14 cellular contexts compared by ENCODE assay signal in the genomic region with DNA sequence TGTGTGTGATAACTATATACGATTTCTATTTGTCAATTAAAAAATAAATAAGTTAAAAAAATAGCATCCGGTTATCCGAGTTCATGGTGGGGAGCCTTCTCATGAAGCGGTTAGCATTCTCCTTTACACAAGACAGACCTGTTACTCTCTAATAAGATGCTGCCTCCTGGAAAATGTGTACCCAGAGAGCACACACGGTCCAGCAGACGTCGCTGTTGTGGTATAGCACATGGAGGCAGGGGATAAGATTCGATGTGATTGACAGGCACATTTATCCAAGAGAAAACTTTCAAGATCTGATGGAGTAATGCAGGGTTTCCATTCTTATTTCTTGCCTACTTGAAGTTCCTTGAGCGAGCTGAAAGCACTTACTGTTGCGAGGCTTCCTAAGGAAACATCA.
DNase-seq lines count a peak whose midpoint lies in the region; ATAC-seq and TF ChIP-seq lines count a peak whose summit lies in the region.
"Had no signal": no experiment of that assay in that cellular context is flagged by ENCODE, and none has a peak within 500 bp of the region (broad histone marks: within the 10 kb centered on the region; RNA-seq: fewer than 3 reads in every experiment).

No MANE protein-coding gene starts in this region.

- H3K9me3 Mint-ChIP-seq in CD14-positive monocyte, result peaks cover 0 to 2% (median 0%) of the 10 kb centered on the region in 7 donors
- H3K9me3 Mint-ChIP-seq: T-helper 1 cell treated with Interleukin-12 subunit alpha and Interleukin-12 subunit beta and Interleukin-4 antibody, amounts not matched to agents 30 μg/mL and 1 μg/mL, for 36 hours had no signal

- no peak overlapping the region for H4K91ac ChIP-seq in mesenchymal stem cell (ENCODE audit: low read length)

- no peak overlapping the region for H2BK120ac ChIP-seq in mesenchymal stem cell (ENCODE audit: low read depth, low read length)

- H2AFZ ChIP-seq in OCI-LY1 (ENCODE audit: low read length), result no peak overlapping the region
- H2AFZ ChIP-seq in mesenchymal stem cell (ENCODE audit: low read depth, low read length), result no peak overlapping the region

- peaks cover 4% of the 10 kb centered on the region for H3K79me1 ChIP-seq in mesenchymal stem cell (replicated peaks; ENCODE audit: low read length, poor library complexity, severe bottlenecking)

- H3K4me3 ChIP-seq in OCI-LY1 (ENCODE audit: low read depth, low read length, poor library complexity, severe bottlenecking), result no peak overlapping the region
- H3K4me3 ChIP-seq in mesenchymal stem cell (ENCODE audit: insufficient read depth in 1 of 2, low read depth in 1 of 2, low read length in 2 of 2), result no peak overlapping the region
- H3K4me3 ChIP-seq: Peyer's patch had no signal

- H3K27me3 ChIP-seq in OCI-LY1 (ENCODE audit: insufficient read depth, low read length) (no peaks in the 10 kb centered on the region), mesenchymal stem cell (ENCODE audit: control insufficient read depth in 1 of 2, insufficient read depth in 1 of 2, low read length in 2 of 2) (peaks cover 0 to 3% of the 10 kb centered on the region in 2 experiments)
- H3K27me3 ChIP-seq: Peyer's patch had no signal

- H2BK15ac ChIP-seq in mesenchymal stem cell (ENCODE audit: low read depth, poor library complexity, severe bottlenecking), result no peak overlapping the region

- no peaks in the 10 kb centered on the region for H3K9me2 ChIP-seq in OCI-LY1 (ENCODE audit: low read depth, low read length)

- H3K4me2 ChIP-seq in OCI-LY1 (ENCODE audit: low read length), result 0 out of 2 replicates have a peak overlapping the region, but pooled peaks have one; percentile 41
- H3K4me2 ChIP-seq in mesenchymal stem cell (ENCODE audit: low read length, poor library complexity, severe bottlenecking), result no peak overlapping the region

- no peak overlapping the region for H3K4me3 Mint-ChIP-seq in CD14-positive monocyte

- H4K20me1 ChIP-seq in OCI-LY1 (ENCODE audit: insufficient read depth, low read length), result no peaks in the 10 kb centered on the region

- H3K14ac ChIP-seq in mesenchymal stem cell (ENCODE audit: low read length in 2 of 2), result no peak overlapping the region

- H3K27me3 Mint-ChIP-seq in CD14-positive monocyte (ENCODE audit: low read depth in 3 of 3), result no peaks in the 10 kb centered on the region

- H3K36me3 Mint-ChIP-seq in CD14-positive monocyte, result peaks cover 8 to 42% of the 10 kb centered on the region in 2 donors

- H3K23ac ChIP-seq in mesenchymal stem cell (ENCODE audit: low read length in 2 of 2), result no peak overlapping the region

- H3K9ac ChIP-seq in OCI-LY1 (ENCODE audit: low read length), result peak overlapping the region; percentile 50; the same call in 1 of the 2 replicates
- H3K9ac ChIP-seq in mesenchymal stem cell (ENCODE audit: low read length), result no peak overlapping the region

- H4K8ac ChIP-seq in mesenchymal stem cell (ENCODE audit: low read length), result no peak overlapping the region

- no peak for DNase-seq in CD14-positive monocyte (ENCODE audit: low spot score)
- no peak for DNase-seq in mesenchymal stem cell
- DNase-seq in NCI-H1417 (lab: John Stamatoyannopoulos, UW), result no peak
- DNase-seq: NCI-H1048, NCI-H1694, NCI-H446, NCI-H774, Peyer's patch, Right ventricle myocardium superior had no signal

- peak overlapping the region in 5 of 7 donors; percentile 87 to 97 (median 90) for H3K27ac Mint-ChIP-seq in CD14-positive monocyte

- no peak overlapping the region for H3K4ac ChIP-seq in mesenchymal stem cell (ENCODE audit: low read depth in 1 of 2, low read length in 2 of 2)

- H3K27ac ChIP-seq in OCI-LY1 (ENCODE audit: low read depth, low read length, poor library complexity, severe bottlenecking) (peak overlapping the region; percentile 99), mesenchymal stem cell (ENCODE audit: low read length, poor library complexity, severe bottlenecking) (no peak overlapping the region)

- 98% methylated on average over 6 of the region's 10 CpGs for WGBS in mesenchymal stem cell

- H3K4me1 ChIP-seq in OCI-LY1 (ENCODE audit: insufficient read depth, low read length, severe bottlenecking) (peaks cover 77% of the 10 kb centered on the region), mesenchymal stem cell (ENCODE audit: control insufficient read depth, insufficient read depth, low read depth, low read length) (peaks cover 12% of the 10 kb centered on the region)

- TF ChIP-seq CTCF in CD14-positive monocyte (IDR thresholded peaks at IDR 0.05) (no peak), GM12872 (IDR thresholded peaks at IDR 0.05; ENCODE audit: insufficient read depth, low read depth, low read length) (peak; percentile 45; the same call in 1 of the 3 replicates), OCI-LY1 (IDR thresholded peaks at IDR 0.05; ENCODE audit: low read length) (peak; percentile 47)

- H2BK12ac ChIP-seq in mesenchymal stem cell (ENCODE audit: low read length in 2 of 2), result no peak overlapping the region

- H3F3A ChIP-seq in OCI-LY1 (ENCODE audit: insufficient read depth, low read length), result no peaks in the 10 kb centered on the region; the same call in 1 of the 2 replicates

- H3K9me3 ChIP-seq in OCI-LY1 (ENCODE audit: low read length) (no peaks in the 10 kb centered on the region), mesenchymal stem cell (ENCODE audit: control insufficient read depth, low read length) (no peaks in the 10 kb centered on the region)
- H3K9me3 ChIP-seq: Peyer's patch had no signal

- peak overlapping the region; percentile 96 for H2AK5ac ChIP-seq in mesenchymal stem cell (ENCODE audit: low read length, severe bottlenecking)

- H3K36me3 ChIP-seq in OCI-LY1 (ENCODE audit: insufficient read depth, low read length) (peaks cover 16% of the 10 kb centered on the region; the same call in 1 of the 2 replicates), mesenchymal stem cell (ENCODE audit: control insufficient read depth in 1 of 2, insufficient read depth in 2 of 2, low read depth in 1 of 2, low read length in 2 of 2) (peaks cover 0 to 7% of the 10 kb centered on the region in 2 experiments)
- H3K36me3 ChIP-seq: Peyer's patch had no signal

- 0 out of 2 replicates have a peak, but pooled peaks cover under 1% of the 10 kb centered on the region for H3K79me2 ChIP-seq in OCI-LY1 (ENCODE audit: insufficient read depth, low read length)

- intact Hi-C loops in CD14-positive monocyte (cut with micrococcal nuclease), result no loop called here

- peaks cover 54% of the 10 kb centered on the region for H3K4me1 Mint-ChIP-seq in CD14-positive monocyte

- H2BK5ac ChIP-seq in mesenchymal stem cell (ENCODE audit: low read depth, low read length, poor library complexity, severe bottlenecking), result no peak overlapping the region

- no peak for ATAC-seq in HG02970 (IDR thresholded peaks at IDR 0.05; ENCODE audit: low FRiP score, unreplicated experiment)
- no peak for ATAC-seq in GM21447 (IDR thresholded peaks at IDR 0.05; ENCODE audit: unreplicated experiment)

- H3K18ac ChIP-seq in mesenchymal stem cell (ENCODE audit: low read depth in 1 of 2, low read length in 2 of 2), result no peak overlapping the region
